Comparison of ENCODE assay signal across 22 cellular contexts in genomic region chr15:73741401-73741836, GRCh38. TPM values are rescaled to one million over a fixed set of nuclear protein-coding genes. Genes with fewer than 3 reads are reported as not detected.
"Had no signal": no experiment of that assay in that cellular context is flagged by ENCODE, and none has a peak within 500 bp of the region (broad histone marks: within the 10 kb centered on the region; RNA-seq: fewer than 3 reads in every experiment).

No MANE protein-coding gene starts in this region.

- ATAC-seq: activated CD8-positive, alpha-beta memory T cell treated with anti-CD3 and anti-CD28 coated beads, Interleukin-2, amount 10 ng/mL, durations not matched to agents 7 days and 5 days; gastrocnemius medialis; psoas muscle; right cardiac atrium; stimulated activated effector memory CD8-positive, alpha-beta T cell treated with anti-CD3 and anti-CD28 coated beads, Interleukin-12 subunit alpha, Interleukin-12 subunit beta, amount 100 ng/mL, for 72 hours; upper lobe of right lung had no signal

- H3K27ac Mint-ChIP-seq: activated CD4-positive, alpha-beta memory T cell treated with anti-CD3 and anti-CD28 coated beads, Interleukin-2, amount 10 ng/mL, durations not matched to agents 7 days and 5 days; activated CD8-positive, alpha-beta memory T cell treated with anti-CD3 and anti-CD28 coated beads, Interleukin-2, amount 10 ng/mL, durations not matched to agents 7 days and 5 days; activated naive CD8-positive, alpha-beta T cell; mesothelial cell of epicardium; nephron; stimulated activated effector memory CD8-positive, alpha-beta T cell treated with anti-CD3 and anti-CD28 coated beads, Interleukin-12 subunit alpha, Interleukin-12 subunit beta, amount 100 ng/mL, for 72 hours; T-helper 2 cell treated with Interferon-gamma antibody and Interleukin-4, amounts not matched to agents 5 μg/mL and 100 μg/mL, for 36 hours had no signal

- H3K4me2 ChIP-seq: smooth muscle cell had no signal

- H3K9me3 ChIP-seq: colonic mucosa, gastrocnemius medialis, psoas muscle, thoracic aorta, upper lobe of right lung had no signal

- H3K4me3 ChIP-seq: colonic mucosa, gastrocnemius medialis, psoas muscle, smooth muscle cell, thoracic aorta, upper lobe of right lung had no signal

- H3K4me1 Mint-ChIP-seq: activated CD4-positive, alpha-beta memory T cell treated with anti-CD3 and anti-CD28 coated beads, Interleukin-2, amount 10 ng/mL, durations not matched to agents 7 days and 5 days; activated CD8-positive, alpha-beta memory T cell treated with anti-CD3 and anti-CD28 coated beads, Interleukin-2, amount 10 ng/mL, durations not matched to agents 7 days and 5 days; stimulated activated effector memory CD8-positive, alpha-beta T cell treated with anti-CD3 and anti-CD28 coated beads, Interleukin-12 subunit alpha, Interleukin-12 subunit beta, amount 100 ng/mL, for 72 hours had no signal

- H3K27ac ChIP-seq: colonic mucosa, gastrocnemius medialis, psoas muscle, thoracic aorta, upper lobe of right lung had no signal

- H3K4me3 Mint-ChIP-seq: activated CD4-positive, alpha-beta memory T cell treated with anti-CD3 and anti-CD28 coated beads, Interleukin-2, amount 10 ng/mL, durations not matched to agents 7 days and 5 days; activated CD8-positive, alpha-beta memory T cell treated with anti-CD3 and anti-CD28 coated beads, Interleukin-2, amount 10 ng/mL, durations not matched to agents 7 days and 5 days; activated naive CD8-positive, alpha-beta T cell; mesothelial cell of epicardium; nephron; stimulated activated effector memory CD8-positive, alpha-beta T cell treated with anti-CD3 and anti-CD28 coated beads, Interleukin-12 subunit alpha, Interleukin-12 subunit beta, amount 100 ng/mL, for 72 hours; T-helper 2 cell treated with Interferon-gamma antibody and Interleukin-4, amounts not matched to agents 5 μg/mL and 100 μg/mL, for 36 hours had no signal

- FAIRE-seq: keratinocyte, TTC549 had no signal

- H3K36me3 Mint-ChIP-seq: activated CD8-positive, alpha-beta memory T cell treated with anti-CD3 and anti-CD28 coated beads, Interleukin-2, amount 10 ng/mL, durations not matched to agents 7 days and 5 days; activated naive CD8-positive, alpha-beta T cell; mesothelial cell of epicardium; stimulated activated effector memory CD8-positive, alpha-beta T cell treated with anti-CD3 and anti-CD28 coated beads, Interleukin-12 subunit alpha, Interleukin-12 subunit beta, amount 100 ng/mL, for 72 hours had no signal

- DNase-seq: activated CD4-positive, alpha-beta memory T cell treated with anti-CD3 and anti-CD28 coated beads, Interleukin-2, amount 10 ng/mL, durations not matched to agents 7 days and 5 days; activated CD4-positive, alpha-beta T cell treated with anti-CD3 and anti-CD28 coated beads for 4 hours; activated CD8-positive, alpha-beta memory T cell treated with anti-CD3 and anti-CD28 coated beads, Interleukin-2, amount 10 ng/mL, durations not matched to agents 7 days and 5 days; central memory CD4-positive, alpha-beta T cell; colonic mucosa; erythroblast; gastrocnemius medialis; head of caudate nucleus; occipital lobe; psoas muscle; stimulated activated CD4-positive, alpha-beta T cell treated with anti-CD3 and anti-CD28 coated beads, Interleukin-4, amount 100 ng/mL, for 1 hour; upper lobe of right lung had no signal

- H3K27me3 ChIP-seq: colonic mucosa, upper lobe of right lung had no signal

- H3K36me3 ChIP-seq: colonic mucosa, gastrocnemius medialis, thoracic aorta, upper lobe of right lung had no signal

- H3K9me3 Mint-ChIP-seq: activated CD4-positive, alpha-beta memory T cell treated with anti-CD3 and anti-CD28 coated beads, Interleukin-2, amount 10 ng/mL, durations not matched to agents 7 days and 5 days; mesothelial cell of epicardium; nephron; stimulated activated effector memory CD8-positive, alpha-beta T cell treated with anti-CD3 and anti-CD28 coated beads, Interleukin-12 subunit alpha, Interleukin-12 subunit beta, amount 100 ng/mL, for 72 hours; T-helper 2 cell treated with Interferon-gamma antibody and Interleukin-4, amounts not matched to agents 5 μg/mL and 100 μg/mL, for 36 hours had no signal

- H3K4me1 ChIP-seq: colonic mucosa, gastrocnemius medialis, psoas muscle, upper lobe of right lung had no signal

RNA-seq across cellular contexts. Expression of gene INSYN1, which starts 11.7 kb away (rescaled TPM):
- total RNA-seq: activated CD4-positive, alpha-beta memory T cell treated with anti-CD3 and anti-CD28 coated beads, Interleukin-2, amount 10 ng/mL, durations not matched to agents 7 days and 5 days; activated CD8-positive, alpha-beta memory T cell treated with anti-CD3 and anti-CD28 coated beads, Interleukin-2, amount 10 ng/mL, durations not matched to agents 7 days and 5 days had no signal
